19 cellular contexts compared by ENCODE assay signal in the genomic region with DNA sequence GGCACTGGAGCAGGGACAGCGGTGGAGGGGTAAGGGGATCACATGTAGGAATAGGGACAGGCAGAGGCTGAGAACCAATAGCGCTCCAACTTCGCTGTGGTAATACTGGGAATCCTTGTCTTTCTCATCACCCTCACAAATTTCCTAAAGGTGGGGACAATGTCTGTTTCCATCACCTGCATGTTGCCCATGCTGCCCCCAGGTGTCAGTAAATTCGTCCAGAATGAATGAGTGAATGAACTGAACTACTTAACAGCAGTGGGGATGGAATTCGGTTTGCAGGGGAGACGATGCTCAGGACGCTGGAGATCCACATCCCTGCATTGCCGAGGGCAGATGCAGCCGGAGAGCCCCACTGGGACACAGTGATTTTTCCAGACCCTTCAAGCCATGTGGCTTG.
"Had no signal": no experiment of that assay in that cellular context is flagged by ENCODE, and none has a peak within 500 bp of the region (broad histone marks: within the 10 kb centered on the region; RNA-seq: fewer than 3 reads in every experiment).

No MANE protein-coding gene starts in this region.

- FAIRE-seq: colon had no signal

- H3K27me3 ChIP-seq: cardiac muscle cell, dorsolateral prefrontal cortex, foreskin keratinocyte, neural progenitor cell, tibial artery had no signal

- DNase-seq: activated B cell treated with CpG ODN at 0.5 μM for 24 hours; activated CD4-positive, alpha-beta memory T cell treated with anti-CD3 and anti-CD28 coated beads for 36 hours; activated CD4-positive, alpha-beta T cell treated with anti-CD3 and anti-CD28 coated beads for 4 hours; activated naive CD4-positive, alpha-beta T cell; activated naive CD8-positive, alpha-beta T cell treated with anti-CD3 and anti-CD28 coated beads for 36 hours; activated T-cell treated with anti-CD3 and anti-CD28 coated beads for 4 hours; amygdala; dorsolateral prefrontal cortex; foreskin keratinocyte; islet precursor cell; stimulated activated naive CD8-positive, alpha-beta T cell treated with anti-CD3 and anti-CD28 coated beads, Interleukin-15, Interleukin-2, amounts not matched to agents 100 U/mL and 50 U/mL, for 24 hours; substantia nigra had no signal

- H3K36me3 ChIP-seq: cardiac muscle cell, neural progenitor cell, prostate gland, tibial artery had no signal

- ATAC-seq: foreskin keratinocyte; stimulated activated naive CD8-positive, alpha-beta T cell treated with anti-CD3 and anti-CD28 coated beads, Interleukin-15, Interleukin-2, amounts not matched to agents 100 U/mL and 50 U/mL, for 24 hours had no signal

- H3K4me3 ChIP-seq: cardiac muscle cell, dorsolateral prefrontal cortex, hepatocyte, neural progenitor cell, prostate gland, skin epidermis, tibial artery had no signal
